Comparison of ENCODE assay signal across 8 cellular contexts in the genomic region with DNA sequence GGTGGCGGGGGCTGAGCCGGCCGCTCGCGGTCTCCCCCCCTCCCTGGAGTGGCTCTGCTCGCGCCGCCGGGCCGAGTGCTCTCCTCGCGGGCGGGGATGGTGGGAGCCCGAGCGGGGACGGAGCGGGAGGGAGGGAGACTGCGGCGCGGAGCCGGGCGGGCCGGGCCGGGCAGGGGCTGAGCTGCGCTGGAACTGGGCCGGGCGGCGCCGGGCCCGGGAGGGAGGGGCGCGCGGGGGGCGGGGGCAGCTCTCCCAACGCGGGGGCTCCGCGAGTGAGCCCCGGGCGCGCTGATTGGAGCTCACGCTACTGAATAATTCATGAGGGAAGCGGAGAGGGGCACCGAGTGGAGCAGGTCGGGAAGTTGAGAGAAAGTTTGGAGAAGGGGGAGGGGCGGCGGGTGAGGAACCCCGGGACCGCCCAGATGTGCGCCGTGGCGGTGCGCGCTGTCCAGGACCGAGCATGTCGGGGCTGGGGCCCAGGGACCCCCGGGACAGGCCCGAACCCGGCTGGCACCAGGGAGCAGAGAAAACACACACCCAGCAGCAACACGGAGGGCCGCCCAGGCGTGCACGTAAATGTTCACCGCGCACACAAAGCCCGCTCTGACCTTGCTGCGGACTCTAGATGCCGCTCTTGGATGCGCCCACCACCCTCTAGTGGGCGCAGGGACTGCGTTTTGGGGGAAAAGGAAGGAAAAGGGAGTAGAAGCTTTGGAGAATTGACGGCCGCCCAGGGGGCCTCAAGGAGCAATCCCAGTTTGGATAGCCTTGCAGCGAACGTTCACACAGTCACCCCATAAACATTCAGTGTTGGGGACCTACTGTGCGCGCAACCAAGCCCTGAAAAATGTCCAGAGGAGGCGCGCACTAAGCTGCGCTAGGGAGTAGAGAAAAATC. TPM values are rescaled to one million over a fixed set of nuclear protein-coding genes. Genes with fewer than 3 reads are reported as not detected.
DNase-seq lines count a peak whose midpoint lies in the region; ATAC-seq, FAIRE-seq and TF ChIP-seq lines count a peak whose summit lies in the region.

Gene EPHB4, minus strand, starts transcription at position 194 of the 897 bp plus-strand sequence. CDS start 493 bp downstream, outside the sequence.

- no peaks in the 10 kb centered on the region for H3K9me3 Mint-ChIP-seq in activated CD8-positive, alpha-beta T cell treated with anti-CD3 and anti-CD28 coated beads, Interleukin-2, amount 10 ng/mL, durations not matched to agents 7 days and 5 days (ENCODE audit: insufficient read depth)
- no peaks in the 10 kb centered on the region for H3K9me3 Mint-ChIP-seq in neural crest cell

- no peaks in the 10 kb centered on the region for H3K36me3 Mint-ChIP-seq in activated CD8-positive, alpha-beta T cell treated with anti-CD3 and anti-CD28 coated beads, Interleukin-2, amount 10 ng/mL, durations not matched to agents 7 days and 5 days (ENCODE audit: low read depth)
- peaks cover 2% of the 10 kb centered on the region for H3K36me3 Mint-ChIP-seq in neural crest cell (ENCODE audit: low read depth)

- H3K27me3 Mint-ChIP-seq in activated CD8-positive, alpha-beta T cell treated with anti-CD3 and anti-CD28 coated beads, Interleukin-2, amount 10 ng/mL, durations not matched to agents 7 days and 5 days (ENCODE audit: low read depth) = peaks cover 39% of the 10 kb centered on the region
- H3K27me3 Mint-ChIP-seq in neural crest cell (ENCODE audit: low read depth) = peaks cover 3% of the 10 kb centered on the region

- peaks cover 25% of the 10 kb centered on the region for H3K4me1 Mint-ChIP-seq in activated CD8-positive, alpha-beta T cell treated with anti-CD3 and anti-CD28 coated beads, Interleukin-2, amount 10 ng/mL, durations not matched to agents 7 days and 5 days (ENCODE audit: low read depth)
- peaks cover 28% of the 10 kb centered on the region for H3K4me1 Mint-ChIP-seq in neural crest cell

- DNase-seq in DMS 273 treated with DMSO at 0.1 percent for 48 hours (lab: John Stamatoyannopoulos, UW) (peak; percentile 72), foreskin melanocyte (peak; percentile 76), neural crest cell (ENCODE audit: low read depth, low spot score) (peak; percentile 82), RCC 7860 (ENCODE audit: low spot score) (no peak)
- no peak for DNase-seq in activated CD8-positive, alpha-beta T cell treated with anti-CD3 and anti-CD28 coated beads, Interleukin-2, amount 10 ng/mL, durations not matched to agents 7 days and 5 days

- TF ChIP-seq RAD21 in Ishikawa (IDR thresholded peaks at IDR 0.05; ENCODE audit: low read depth) = no peak

- TF ChIP-seq CTCF in neural crest cell (conservative IDR thresholded peaks at IDR 0.05) = peak; percentile 57

- CTCF ChIA-PET in activated CD8-positive, alpha-beta T cell treated with anti-CD3 and anti-CD28 coated beads, Interleukin-2, amount 10 ng/mL, durations not matched to agents 7 days and 5 days (lab: Charles Lee) = interaction anchor here (0.7 to 2.0 kb wide), 3 partner anchors 25 to 244 kb away, joined by 3 to 6 read pairs (median 5); partner anchors contain the start of gene SLC12A9

- no peak within 1 kb of the TSS for H3K27ac Mint-ChIP-seq in activated CD8-positive, alpha-beta T cell treated with anti-CD3 and anti-CD28 coated beads, Interleukin-2, amount 10 ng/mL, durations not matched to agents 7 days and 5 days
- H3K27ac Mint-ChIP-seq in neural crest cell (ENCODE audit: unreplicated experiment) = peak within 1 kb of the TSS; percentile 99

- no peak for FAIRE-seq in RCC 7860 (lab: Jason Lieb, UNC)

- TF ChIP-seq EP300 in Ishikawa (IDR thresholded peaks at IDR 0.05; ENCODE audit: borderline replicate concordance) = no peak

- POLR2A ChIA-PET in activated CD8-positive, alpha-beta T cell treated with anti-CD3 and anti-CD28 coated beads, Interleukin-2, amount 10 ng/mL, durations not matched to agents 7 days and 5 days (lab: Charles Lee) = no interaction called here

- peak within 1 kb of the TSS; percentile 36 for H3K4me3 Mint-ChIP-seq in activated CD8-positive, alpha-beta T cell treated with anti-CD3 and anti-CD28 coated beads, Interleukin-2, amount 10 ng/mL, durations not matched to agents 7 days and 5 days
- peak within 1 kb of the TSS; percentile 99 for H3K4me3 Mint-ChIP-seq in neural crest cell

- peak; percentile 55 for ATAC-seq in activated CD8-positive, alpha-beta T cell treated with anti-CD3 and anti-CD28 coated beads, Interleukin-2, amount 10 ng/mL, durations not matched to agents 7 days and 5 days
- ATAC-seq in HG02571 (IDR thresholded peaks at IDR 0.05; ENCODE audit: unreplicated experiment) (no peak), GM18861 (IDR thresholded peaks at IDR 0.05; ENCODE audit: unreplicated experiment) (no peak)

TF ChIP-seq in Ishikawa, 13 proteins besides CTCF, POLR2A, EP300 and RAD21:
- TF ChIP-seq YY1 (IDR thresholded peaks at IDR 0.05; ENCODE audit: low read depth) = no peak
- TF ChIP-seq TAF1 (IDR thresholded peaks at IDR 0.05; ENCODE audit: low read depth) = peak; percentile 47
- no peak for TF ChIP-seq NFIC (IDR thresholded peaks at IDR 0.05)
- TF ChIP-seq, protein P1, sequence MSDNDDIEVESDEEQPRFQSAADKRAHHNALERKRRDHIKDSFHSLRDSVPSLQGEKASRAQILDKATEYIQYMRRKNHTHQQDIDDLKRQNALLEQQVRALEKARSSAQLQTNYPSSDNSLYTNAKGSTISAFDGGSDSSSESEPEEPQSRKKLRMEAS (IDR thresholded peaks at IDR 0.05) = no peak; the same call in 1 of the 2 replicates
- no peak for TF ChIP-seq TEAD4 (IDR thresholded peaks at IDR 0.05)
- TF ChIP-seq ZBTB7A (IDR thresholded peaks at IDR 0.05; ENCODE audit: low read depth) = peak; percentile 96
- TF ChIP-seq TCF12 (IDR thresholded peaks at IDR 0.05; ENCODE audit: low read depth) = no peak

RNA-seq across cellular contexts. Expression of gene EPHB4, which starts in this region (rescaled TPM):
- 1 to 10 TPM; 1.5 to 1.9 TPM for total RNA-seq in activated CD8-positive, alpha-beta T cell treated with anti-CD3 and anti-CD28 coated beads, Interleukin-2, amount 10 ng/mL, durations not matched to agents 7 days and 5 days
- total RNA-seq in neural crest cell = 80.4 and 84.5 TPM in 2 replicates

Comparison
In these comparisons a context has a peak if more than half of its experiments do, and no peak if none do; other contexts are left out.
1. RNA of gene EPHB4 (total RNA-seq): 80.4 to 84.5 TPM in neural crest cell; 1.5 to 1.9 TPM in activated CD8-positive, alpha-beta T cell treated with anti-CD3 and anti-CD28 coated beads, Interleukin-2, amount 10 ng/mL, durations not matched to agents 7 days and 5 days; every median in the first group is over 10 times any median in the second.
2. DNase-seq: peak in DMS 273 treated with DMSO at 0.1 percent for 48 hours (single experiment), foreskin melanocyte (single experiment) and neural crest cell (single experiment); none in activated CD8-positive, alpha-beta T cell treated with anti-CD3 and anti-CD28 coated beads, Interleukin-2, amount 10 ng/mL, durations not matched to agents 7 days and 5 days (single experiment) and RCC 7860 (single experiment).